ENCODE assay signal across 1 cellular context in the genomic region with DNA sequence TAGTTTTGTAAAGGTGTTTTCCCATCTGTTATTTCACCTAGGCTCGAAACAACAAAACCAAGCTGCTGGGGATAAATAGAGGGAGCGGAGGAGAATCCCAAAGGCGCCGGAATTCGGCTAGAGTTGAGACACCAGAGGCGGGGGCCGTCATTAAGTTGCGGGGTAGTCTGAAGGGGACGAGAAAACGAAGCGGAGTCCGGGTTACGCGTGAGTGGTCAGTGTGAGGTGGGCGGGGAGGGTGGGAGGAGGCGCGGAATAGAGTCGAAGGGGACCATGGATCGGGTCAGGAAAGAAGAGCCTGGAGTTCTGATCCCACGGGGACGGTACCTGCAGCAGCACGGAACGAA.
TF ChIP-seq lines count a peak whose summit lies in the region.

No MANE protein-coding gene starts in this region.

TF ChIP-seq in endothelial cell of umbilical vein, 7 proteins besides CTCF, POLR2A, EP300 and RAD21:
- TF ChIP-seq MYC (IDR thresholded peaks at IDR 0.05; ENCODE audit: low read depth, low read length): no peak
- TF ChIP-seq FOS (IDR thresholded peaks at IDR 0.05; ENCODE audit: borderline replicate concordance, insufficient read depth, low read length): no peak
- no peak for TF ChIP-seq EZH2 (IDR thresholded peaks at IDR 0.05; ENCODE audit: borderline replicate concordance, low read depth, low read length, severe bottlenecking)
- no peak for TF ChIP-seq JUN (IDR thresholded peaks at IDR 0.05; ENCODE audit: borderline replicate concordance, insufficient read depth, insufficient read length, low read depth)
- TF ChIP-seq POLR2AphosphoS5 (IDR thresholded peaks at IDR 0.05; ENCODE audit: insufficient read depth, low read depth, low read length): no peak
- no peak for TF ChIP-seq GATA2 (IDR thresholded peaks at IDR 0.05; ENCODE audit: insufficient read depth, insufficient read length, low read depth, low read length)
- TF ChIP-seq, protein P1, sequence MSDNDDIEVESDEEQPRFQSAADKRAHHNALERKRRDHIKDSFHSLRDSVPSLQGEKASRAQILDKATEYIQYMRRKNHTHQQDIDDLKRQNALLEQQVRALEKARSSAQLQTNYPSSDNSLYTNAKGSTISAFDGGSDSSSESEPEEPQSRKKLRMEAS (IDR thresholded peaks at IDR 0.05; ENCODE audit: insufficient read depth, insufficient read length): no peak
